1 cellular context compared by ENCODE assay signal in the genomic region with DNA sequence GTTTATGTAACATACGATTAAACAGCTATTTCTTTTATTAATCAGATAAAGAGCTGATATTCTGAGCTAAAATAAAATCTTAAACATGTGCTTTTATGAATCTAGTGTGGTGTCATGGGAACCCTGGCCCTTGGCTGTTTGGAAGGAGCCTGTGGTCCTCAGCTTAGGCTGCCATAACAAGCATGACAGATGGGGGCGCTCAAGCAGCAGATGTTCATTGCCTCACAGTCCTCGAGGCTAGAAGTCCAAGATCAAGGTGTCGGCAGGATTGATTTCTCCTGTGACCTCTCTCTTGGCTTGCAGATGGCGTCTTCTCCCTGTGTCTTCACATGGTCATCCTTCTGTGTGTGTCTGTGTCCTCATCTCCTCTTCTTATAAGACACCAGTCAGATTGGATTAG.
TF ChIP-seq lines count a peak whose summit lies in the region.

No MANE protein-coding gene starts in this region.

TF ChIP-seq in GM23338, 12 proteins besides CTCF, POLR2A, EP300 and RAD21 (continued from another document):
- TF ChIP-seq, protein P1, sequence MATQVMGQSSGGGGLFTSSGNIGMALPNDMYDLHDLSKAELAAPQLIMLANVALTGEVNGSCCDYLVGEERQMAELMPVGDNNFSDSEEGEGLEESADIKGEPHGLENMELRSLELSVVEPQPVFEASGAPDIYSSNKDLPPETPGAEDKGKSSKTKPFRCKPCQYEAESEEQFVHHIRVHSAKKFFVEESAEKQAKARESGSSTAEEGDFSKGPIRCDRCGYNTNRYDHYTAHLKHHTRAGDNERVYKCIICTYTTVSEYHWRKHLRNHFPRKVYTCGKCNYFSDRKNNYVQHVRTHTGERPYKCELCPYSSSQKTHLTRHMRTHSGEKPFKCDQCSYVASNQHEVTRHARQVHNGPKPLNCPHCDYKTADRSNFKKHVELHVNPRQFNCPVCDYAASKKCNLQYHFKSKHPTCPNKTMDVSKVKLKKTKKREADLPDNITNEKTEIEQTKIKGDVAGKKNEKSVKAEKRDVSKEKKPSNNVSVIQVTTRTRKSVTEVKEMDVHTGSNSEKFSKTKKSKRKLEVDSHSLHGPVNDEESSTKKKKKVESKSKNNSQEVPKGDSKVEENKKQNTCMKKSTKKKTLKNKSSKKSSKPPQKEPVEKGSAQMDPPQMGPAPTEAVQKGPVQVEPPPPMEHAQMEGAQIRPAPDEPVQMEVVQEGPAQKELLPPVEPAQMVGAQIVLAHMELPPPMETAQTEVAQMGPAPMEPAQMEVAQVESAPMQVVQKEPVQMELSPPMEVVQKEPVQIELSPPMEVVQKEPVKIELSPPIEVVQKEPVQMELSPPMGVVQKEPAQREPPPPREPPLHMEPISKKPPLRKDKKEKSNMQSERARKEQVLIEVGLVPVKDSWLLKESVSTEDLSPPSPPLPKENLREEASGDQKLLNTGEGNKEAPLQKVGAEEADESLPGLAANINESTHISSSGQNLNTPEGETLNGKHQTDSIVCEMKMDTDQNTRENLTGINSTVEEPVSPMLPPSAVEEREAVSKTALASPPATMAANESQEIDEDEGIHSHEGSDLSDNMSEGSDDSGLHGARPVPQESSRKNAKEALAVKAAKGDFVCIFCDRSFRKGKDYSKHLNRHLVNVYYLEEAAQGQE (IDR thresholded peaks at IDR 0.05; ENCODE audit: unreplicated experiment) = no peak
- TF ChIP-seq ZNF331 (CRISPR knock-in tag; IDR thresholded peaks at IDR 0.05; ENCODE audit: low read depth) (no peak), POLR2AphosphoS5 (IDR thresholded peaks at IDR 0.05; ENCODE audit: low read depth) (no peak)
